In the genomic region with DNA sequence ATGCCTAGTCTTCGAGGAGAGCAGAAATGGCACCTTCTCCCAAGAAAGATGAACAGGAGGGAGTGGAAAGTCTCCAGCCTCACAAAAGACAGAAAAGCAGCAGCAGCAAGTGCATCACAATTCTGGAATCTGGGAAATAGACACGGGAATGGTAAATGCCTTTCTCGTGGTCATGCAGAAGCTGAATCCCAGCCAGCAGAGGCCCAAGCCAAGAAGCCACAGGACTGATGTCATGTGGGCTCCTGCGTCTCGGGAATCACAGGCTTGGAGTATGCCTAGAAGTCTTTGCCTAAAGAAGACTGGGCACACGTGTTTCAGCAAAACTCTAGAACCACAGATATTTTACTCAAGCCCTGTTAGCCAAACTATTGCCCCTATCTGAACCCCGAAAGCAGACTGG, we compare ENCODE assay signal across 21 cellular contexts.
DNase-seq lines count a peak whose midpoint lies in the region; ATAC-seq and TF ChIP-seq lines count a peak whose summit lies in the region.
"Had no signal": no experiment of that assay in that cellular context is flagged by ENCODE, and none has a peak within 500 bp of the region (broad histone marks: within the 10 kb centered on the region; RNA-seq: fewer than 3 reads in every experiment).

No MANE protein-coding gene starts in this region.

- H3K27ac Mint-ChIP-seq in activated B cell treated with CpG ODN at 0.5 μM for 24 hours, result peak overlapping the region; percentile 94
- H3K27ac Mint-ChIP-seq: activated naive CD8-positive, alpha-beta T cell treated with anti-CD3 and anti-CD28 coated beads, Interleukin-2, amount 50 U/mL, for 24 hours; activated T-helper 17 cell treated with anti-CD3 and anti-CD28 coated beads, Interleukin-2, amount 50 U/mL, for 72 hours; effector memory CD8-positive, alpha-beta T cell; mesothelial cell of epicardium; stimulated activated naive CD8-positive, alpha-beta T cell treated with anti-CD3 and anti-CD28 coated beads, Interleukin-15, Interleukin-2, amounts not matched to agents 100 ng/mL and 50 ng/mL, for 24 hours; T-helper 1 cell treated with Interleukin-12 subunit alpha and Interleukin-12 subunit beta and Interleukin-4 antibody, amounts not matched to agents 30 μg/mL and 1 μg/mL, for 36 hours had no signal

- H3K9ac ChIP-seq in MM.1S (ENCODE audit: low read length), result no peak overlapping the region

- intact Hi-C loops in activated B cell treated with CpG ODN at 0.5 μM for 24 hours (cut with micrococcal nuclease), result loop anchor here (5.0 to 10.0 kb wide), 5 partner anchors 260 to 1270 kb away; a partner anchor contains a TSS

- ATAC-seq in activated B cell treated with CpG ODN at 0.5 μM for 24 hours (ENCODE audit: low read depth), result no peak
- ATAC-seq in GM19324 (IDR thresholded peaks at IDR 0.05; ENCODE audit: low FRiP score, unreplicated experiment), result no peak
- no peak for ATAC-seq in HG03097 (IDR thresholded peaks at IDR 0.05; ENCODE audit: low FRiP score, unreplicated experiment)
- ATAC-seq: activated naive CD8-positive, alpha-beta T cell treated with anti-CD3 and anti-CD28 coated beads, Interleukin-2, amount 50 U/mL, for 24 hours; activated T-helper 17 cell treated with anti-CD3 and anti-CD28 coated beads, Interleukin-2, amount 50 U/mL, for 72 hours; effector memory CD8-positive, alpha-beta T cell; Right ventricle myocardium inferior; upper lobe of right lung had no signal

- no peaks in the 10 kb centered on the region for H3K9me3 Mint-ChIP-seq in activated B cell treated with CpG ODN at 0.5 μM for 24 hours
- H3K9me3 Mint-ChIP-seq: activated naive CD8-positive, alpha-beta T cell treated with anti-CD3 and anti-CD28 coated beads, Interleukin-2, amount 50 U/mL, for 24 hours; activated T-helper 17 cell treated with anti-CD3 and anti-CD28 coated beads, Interleukin-2, amount 50 U/mL, for 72 hours; mesothelial cell of epicardium; stimulated activated naive CD8-positive, alpha-beta T cell treated with anti-CD3 and anti-CD28 coated beads, Interleukin-15, Interleukin-2, amounts not matched to agents 100 ng/mL and 50 ng/mL, for 24 hours; T-helper 1 cell treated with Interleukin-12 subunit alpha and Interleukin-12 subunit beta and Interleukin-4 antibody, amounts not matched to agents 30 μg/mL and 1 μg/mL, for 36 hours had no signal

- peak overlapping the region; percentile 61 for H3K4me3 Mint-ChIP-seq in activated B cell treated with CpG ODN at 0.5 μM for 24 hours
- H3K4me3 Mint-ChIP-seq: activated naive CD8-positive, alpha-beta T cell treated with anti-CD3 and anti-CD28 coated beads, Interleukin-2, amount 50 U/mL, for 24 hours; activated T-helper 17 cell treated with anti-CD3 and anti-CD28 coated beads, Interleukin-2, amount 50 U/mL, for 72 hours; effector memory CD8-positive, alpha-beta T cell; mesothelial cell of epicardium; stimulated activated naive CD8-positive, alpha-beta T cell treated with anti-CD3 and anti-CD28 coated beads, Interleukin-15, Interleukin-2, amounts not matched to agents 100 ng/mL and 50 ng/mL, for 24 hours; T-helper 1 cell treated with Interleukin-12 subunit alpha and Interleukin-12 subunit beta and Interleukin-4 antibody, amounts not matched to agents 30 μg/mL and 1 μg/mL, for 36 hours had no signal

- H3K36me3 Mint-ChIP-seq in activated B cell treated with CpG ODN at 0.5 μM for 24 hours (ENCODE audit: low read depth), result no peaks in the 10 kb centered on the region
- H3K36me3 Mint-ChIP-seq: mesothelial cell of epicardium had no signal

- no peaks in the 10 kb centered on the region for H3K79me2 ChIP-seq in MM.1S (ENCODE audit: low read length)
- H3K79me2 ChIP-seq: hepatocyte had no signal

- H3K4me1 ChIP-seq in MM.1S (ENCODE audit: low read length), result peaks cover 21% of the 10 kb centered on the region
- H3K4me1 ChIP-seq: upper lobe of right lung had no signal

- peak overlapping the region; percentile 30; the same call in 1 of the 2 replicates for H3K4me2 ChIP-seq in MM.1S (ENCODE audit: low read depth, low read length)
- H3K4me2 ChIP-seq: hepatocyte had no signal

- H3K4me3 ChIP-seq in MM.1S (ENCODE audit: low read length), result no peak overlapping the region
- H3K4me3 ChIP-seq: GM12878, hepatocyte, upper lobe of right lung had no signal

- peaks cover 74% of the 10 kb centered on the region for H3K4me1 Mint-ChIP-seq in activated B cell treated with CpG ODN at 0.5 μM for 24 hours
- H3K4me1 Mint-ChIP-seq: activated T-helper 17 cell treated with anti-CD3 and anti-CD28 coated beads, Interleukin-2, amount 50 U/mL, for 72 hours had no signal

- H4K20me1 ChIP-seq in MM.1S (ENCODE audit: insufficient read depth, low read length), result no peaks in the 10 kb centered on the region

- H3K27me3 Mint-ChIP-seq in activated B cell treated with CpG ODN at 0.5 μM for 24 hours, result no peaks in the 10 kb centered on the region
- H3K27me3 Mint-ChIP-seq: activated naive CD8-positive, alpha-beta T cell treated with anti-CD3 and anti-CD28 coated beads, Interleukin-2, amount 50 U/mL, for 24 hours had no signal

- POLR2A ChIA-PET in activated B cell treated with CpG ODN at 0.5 μM for 24 hours (lab: Charles Lee), result no interaction called here

- peak overlapping the region; percentile 21; the same call in 1 of the 2 replicates for H3K27ac ChIP-seq in MM.1S (ENCODE audit: low read length)
- H3K27ac ChIP-seq: hepatocyte, upper lobe of right lung had no signal

- H3K27me3 ChIP-seq in MM.1S (replicated peaks; ENCODE audit: insufficient read depth, low read length), result no peaks in the 10 kb centered on the region
- H3K27me3 ChIP-seq: hepatocyte, upper lobe of right lung had no signal

- TF ChIP-seq CTCF in MM.1S (IDR thresholded peaks at IDR 0.05; ENCODE audit: low read length), result no peak
- no peak for TF ChIP-seq CTCF in activated B cell treated with CpG ODN at 0.5 μM for 24 hours (IDR thresholded peaks at IDR 0.05)

- no peaks in the 10 kb centered on the region for H3K9me2 ChIP-seq in MM.1S (replicated peaks; ENCODE audit: insufficient read depth, low read length)

- no peaks in the 10 kb centered on the region for H3F3A ChIP-seq in MM.1S (ENCODE audit: insufficient read depth, low read length)

- DNase-seq in AG20443 (ENCODE audit: low spot score) (peak; percentile 44), MM.1S (no peak), activated B cell treated with CpG ODN at 0.5 μM for 24 hours (no peak), myocyte (ENCODE audit: low read depth) (peak; percentile 84)
- DNase-seq in activated CD4-positive, alpha-beta T cell treated with anti-CD3 and anti-CD28 coated beads, Interleukin-2, amount 50 U/mL, for 1 hour, result no peak
- DNase-seq in stimulated activated naive CD4-positive, alpha-beta T cell (lab: John Stamatoyannopoulos, UW), result no peak
- DNase-seq: activated naive CD8-positive, alpha-beta T cell treated with anti-CD3 and anti-CD28 coated beads, Interleukin-2, amount 50 U/mL, for 24 hours; effector memory CD8-positive, alpha-beta T cell; IMR-90; NCI-H2171 treated with DMSO at 0.1 percent for 48 hours; stimulated activated CD4-positive, alpha-beta T cell treated with anti-CD3 and anti-CD28 coated beads, Interleukin-15, amount 100 ng/mL, for 24 hours; upper lobe of right lung had no signal

- H2AFZ ChIP-seq in MM.1S (ENCODE audit: low read length), result no peak overlapping the region
- H2AFZ ChIP-seq: hepatocyte had no signal

- no peaks in the 10 kb centered on the region for H3K9me3 ChIP-seq in MM.1S (replicated peaks; ENCODE audit: insufficient read depth, low read length)
- H3K9me3 ChIP-seq: upper lobe of right lung had no signal

- no peaks in the 10 kb centered on the region for H3K36me3 ChIP-seq in MM.1S (replicated peaks; ENCODE audit: insufficient read depth, low read length)
- H3K36me3 ChIP-seq: upper lobe of right lung had no signal

- CTCF ChIA-PET in activated B cell treated with CpG ODN at 0.5 μM for 24 hours (lab: Charles Lee), result no interaction called here

Comparison
In these comparisons a context has a peak if more than half of its experiments do, and no peak if none do; other contexts are left out.
1. DNase-seq: peak in AG20443 (single experiment) and myocyte (single experiment); none in MM.1S (single experiment), activated B cell treated with CpG ODN at 0.5 μM for 24 hours (single experiment), activated CD4-positive, alpha-beta T cell treated with anti-CD3 and anti-CD28 coated beads, Interleukin-2, amount 50 U/mL, for 1 hour (single experiment) and stimulated activated naive CD4-positive, alpha-beta T cell (0 of 6).